In the genomic region with DNA sequence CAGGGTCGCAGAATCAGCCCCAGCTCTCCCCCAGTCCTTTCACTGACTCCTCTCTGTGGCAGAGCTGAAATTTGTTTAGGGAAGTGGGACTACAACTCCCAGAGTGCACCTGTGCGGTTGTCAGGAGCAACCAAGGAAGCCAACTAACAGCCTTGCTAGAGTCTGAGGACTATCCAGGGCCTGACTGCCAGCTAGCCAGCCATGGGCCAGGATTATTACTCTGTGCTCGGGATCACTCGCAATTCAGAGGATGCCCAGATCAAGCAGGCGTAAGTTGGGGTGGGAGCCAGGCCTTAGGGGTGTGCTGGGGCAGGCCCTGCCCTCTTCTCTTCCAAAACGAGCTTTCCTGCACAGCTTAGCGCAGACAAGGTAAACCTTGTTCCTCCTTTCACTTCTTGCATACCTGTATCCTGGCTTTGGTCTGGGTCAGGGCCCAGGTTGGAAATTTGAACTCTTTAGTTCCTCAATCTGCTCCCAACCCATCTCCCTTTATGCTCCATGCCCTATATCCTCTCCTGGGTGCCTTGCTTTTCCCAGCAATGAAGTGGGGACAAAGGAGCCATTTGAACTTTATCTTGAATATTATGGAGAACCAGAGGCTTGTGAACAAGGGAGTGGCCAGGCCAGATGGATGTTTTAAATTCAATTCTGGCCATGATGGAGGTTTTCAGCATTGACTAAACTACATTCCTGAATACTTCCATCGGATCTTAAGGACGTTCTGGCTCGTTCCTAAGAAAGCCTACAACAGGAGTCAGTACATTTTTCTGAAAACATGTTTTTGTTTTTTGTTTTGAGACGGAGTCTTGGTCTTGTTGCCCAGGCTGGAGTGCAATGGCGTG, we compare ENCODE assay signal across 9 cellular contexts. TPM values are rescaled to one million over a fixed set of nuclear protein-coding genes. Genes with fewer than 3 reads are reported as not detected.
DNase-seq lines count a peak whose midpoint lies in the region; ATAC-seq, FAIRE-seq and TF ChIP-seq lines count a peak whose summit lies in the region.
"Had no signal": no experiment of that assay in that cellular context is flagged by ENCODE, and none has a peak within 500 bp of the region (broad histone marks: within the 10 kb centered on the region; RNA-seq: fewer than 3 reads in every experiment).

TSS of gene DNAJB13 (plus strand) at position 158 of the 842 bp plus-strand sequence. CDS start at position 202, 44 bp downstream.

- H3K27ac ChIP-seq in right cardiac atrium (ENCODE audit: low read length) (no peak within 1 kb of the TSS), upper lobe of left lung (no peak within 1 kb of the TSS)
- H3K27ac ChIP-seq: SJSA1 had no signal

- H3K4me1 ChIP-seq in right cardiac atrium (ENCODE audit: control insufficient read depth, insufficient read depth, low read length) (no peaks in the 10 kb centered on the region), upper lobe of left lung (no peaks in the 10 kb centered on the region)
- H3K4me1 ChIP-seq: SJSA1 had no signal

- H3K4me3 ChIP-seq in right cardiac atrium (ENCODE audit: low read length) (no peak within 1 kb of the TSS), upper lobe of left lung (peak within 1 kb of the TSS in 1 of 4 donors; percentile 7)
- H3K4me3 ChIP-seq: SJSA1 had no signal

- ATAC-seq in GM21526 (IDR thresholded peaks at IDR 0.05; ENCODE audit: low FRiP score, unreplicated experiment), result peak; percentile 70
- peak; percentile 46 to 65 for ATAC-seq in right cardiac atrium
- peak; percentile 60 to 89 for ATAC-seq in upper lobe of left lung (ENCODE audit: low FRiP score in 2 of 2)

- no peak for TF ChIP-seq POLR2A in upper lobe of left lung (IDR thresholded peaks at IDR 0.05)

- DNase-seq in NCI-H146 (lab: John Stamatoyannopoulos, UW), result peak; percentile 28
- DNase-seq in NCI-H146 treated with DMSO at 0.1 percent for 48 hours (lab: John Stamatoyannopoulos, UW; ENCODE audit: unreplicated experiment), result no peak
- peak; percentile 70 for DNase-seq in HTR-8/SVneo (ENCODE audit: insufficient read length, low spot score)
- DNase-seq in SKM-1 (lab: John Stamatoyannopoulos, UW; ENCODE audit: unreplicated experiment), result peak; percentile 48
- no peak for DNase-seq in right cardiac atrium
- DNase-seq in upper lobe of left lung, result peak in 1 of 2 donors; percentile 48
- DNase-seq in activated naive CD4-positive, alpha-beta T cell treated with anti-CD3 and anti-CD28 coated beads, Interleukin-2, amount 50 U/mL, for 16 hours, result no peak

- 78% methylated on average over 12 of the region's 12 CpGs for WGBS in right cardiac atrium
- 75 to 79% methylated on average over 12 of the region's 12 CpGs for WGBS in upper lobe of left lung, 2 donors

- no peak for TF ChIP-seq CTCF in upper lobe of left lung (IDR thresholded peaks at IDR 0.05)

- intact Hi-C loops in right cardiac atrium (cut with DNase I), result no loop called here

- H3K27me3 ChIP-seq in right cardiac atrium (ENCODE audit: control insufficient read depth, insufficient read depth) (no peaks in the 10 kb centered on the region), upper lobe of left lung (no peaks in the 10 kb centered on the region)
- H3K27me3 ChIP-seq: SJSA1 had no signal

- no peak for TF ChIP-seq EP300 in upper lobe of left lung (IDR thresholded peaks at IDR 0.05)

- no peak for FAIRE-seq in HTR-8/SVneo (lab: Jason Lieb, UNC)

- no peaks in the 10 kb centered on the region for H3K36me3 ChIP-seq in upper lobe of left lung
- H3K36me3 ChIP-seq: SJSA1 had no signal

- H3K9me3 ChIP-seq in right cardiac atrium (ENCODE audit: control insufficient read depth, low read length), result no peaks in the 10 kb centered on the region
- no peaks in the 10 kb centered on the region for H3K9me3 ChIP-seq in upper lobe of left lung
- H3K9me3 ChIP-seq: SJSA1 had no signal

RNA-seq across cellular contexts. Expression of gene DNAJB13, which starts in this region (rescaled TPM):
- total RNA-seq in right cardiac atrium (under 1 TPM in 1 of 4 donors, not detected in 3; 0.26 TPM), upper lobe of left lung (10 to 100 TPM in 2 of 6 donors, 1 to 10 TPM in 3, under 1 TPM in 1; 0.49 to 16.5 (median 6.3) TPM)
- not detected for polyA plus RNA-seq in right cardiac atrium
- total RNA-seq: SJSA1 had no signal

Comparison
In these comparisons a context has a peak if more than half of its experiments do, and no peak if none do; other contexts are left out.
1. DNase-seq: peak in NCI-H146 (single experiment), HTR-8/SVneo (single experiment) and SKM-1 (single experiment); none in NCI-H146 treated with DMSO at 0.1 percent for 48 hours (single experiment), right cardiac atrium (0 of 3) and activated naive CD4-positive, alpha-beta T cell treated with anti-CD3 and anti-CD28 coated beads, Interleukin-2, amount 50 U/mL, for 16 hours (single experiment).
2. Peak in ATAC-seq in right cardiac atrium; RNA of the gene not detected or under 1 TPM.
3. Peak in every context shown above with its lines, with median percentiles within 50 percentile points of each other: ATAC-seq.